In the genomic region with DNA sequence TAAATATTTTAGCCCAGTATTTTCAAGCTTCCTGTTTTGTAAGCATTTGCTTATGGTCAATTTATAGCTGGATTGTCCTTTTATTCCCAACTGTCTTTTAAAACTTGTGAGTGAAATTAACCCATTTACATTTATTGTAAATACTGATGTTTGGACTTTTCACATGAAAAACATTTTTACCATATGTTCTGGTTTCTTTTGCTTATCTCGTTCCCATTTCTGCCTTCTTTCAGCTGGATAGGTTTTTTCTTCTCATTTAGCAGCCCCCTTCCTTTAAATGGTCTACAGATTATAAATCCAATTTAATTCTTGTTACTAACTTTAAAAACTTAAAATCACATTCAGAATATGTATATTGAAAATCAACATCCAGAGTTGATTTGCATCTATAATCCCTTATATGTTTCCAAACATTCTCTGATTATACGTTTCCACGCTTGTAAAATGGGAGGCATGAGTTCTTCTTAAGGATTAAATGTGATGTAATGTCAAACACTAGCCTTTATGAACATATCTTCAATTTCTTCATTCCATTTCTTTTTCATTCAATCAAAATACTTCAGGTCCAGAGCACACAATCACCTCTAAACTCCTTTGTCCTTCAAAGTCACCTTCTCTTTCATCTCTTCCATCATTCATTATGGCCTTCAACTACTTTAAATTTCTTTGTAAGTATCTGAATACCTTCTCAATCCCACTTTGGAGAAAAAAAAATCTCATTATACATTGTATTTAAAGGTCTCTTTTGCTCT, we compare ENCODE assay signal across 8 cellular contexts. TPM values are rescaled to one million over a fixed set of nuclear protein-coding genes. Genes with fewer than 3 reads are reported as not detected.
DNase-seq lines count a peak whose midpoint lies in the region; ATAC-seq, FAIRE-seq and TF ChIP-seq lines count a peak whose summit lies in the region.

No MANE protein-coding gene starts in this region.

- no peak for FAIRE-seq in HepG2 (lab: Jason Lieb, UNC)

- no peak for TF ChIP-seq CTCF in HepG2 (CRISPR knock-in tag; IDR thresholded peaks at IDR 0.05)

- H3K9me3 Mint-ChIP-seq in activated T-cell treated with anti-CD3 and anti-CD28 coated beads, Interleukin-2, amount 50 U/mL, for 24 hours: peaks cover 21% of the 10 kb centered on the region
- peaks cover 23% of the 10 kb centered on the region for H3K9me3 Mint-ChIP-seq in activated naive CD8-positive, alpha-beta T cell (ENCODE audit: low read depth)

- no peak for DNase-seq in activated T-cell treated with anti-CD3 and anti-CD28 coated beads, Interleukin-2, amount 50 U/mL, for 24 hours
- DNase-seq in activated T-cell treated with anti-CD3 and anti-CD28 coated beads, Interleukin-2, amount 50 U/mL, for 1 hour: no peak
- DNase-seq in HepG2 (ENCODE audit: low spot score) (no peak), NAMALWA (ENCODE audit: low spot score) (no peak), cerebellum (ENCODE audit: low spot score) (no peak)

- POLR2A ChIA-PET in HepG2 (lab: Yijun Ruan, JAX): interaction anchor here (0.7 to 3.0 kb wide), 20 partner anchors 19 to 367 kb away, joined by 3 to 18 read pairs (median 6); a partner anchor contains a TSS

- H3K4me1 ChIP-seq in HepG2 (ENCODE audit: insufficient read depth, low read length) (peaks cover 29% of the 10 kb centered on the region), thymus (ENCODE audit: control insufficient read depth, insufficient read depth, low read length) (peaks cover 16% of the 10 kb centered on the region)

- H3K36me3 ChIP-seq in HepG2 (replicated peaks in 1 of 2; ENCODE audit: control insufficient read depth in 1 of 2, insufficient read depth in 2 of 2, low read length in 2 of 2) (peaks cover 2 to 18% of the 10 kb centered on the region in 2 experiments; a peak in 3 of 5 replicates), thymus (ENCODE audit: control insufficient read depth, insufficient read depth) (peaks cover 6% of the 10 kb centered on the region)

- in situ Hi-C loops in HepG2 (cut with HindIII; ENCODE audit: extremely low pct_ligation_motif_present, low pct_unique_long_range_greater_than_20kb): no loop called here

- TF ChIP-seq EP300 in HepG2 (IDR thresholded peaks at IDR 0.05; ENCODE audit: low read depth in 2 of 2, low read length in 2 of 2): no peak
- TF ChIP-seq EP300 in HepG2 (CRISPR knock-in tag; IDR thresholded peaks at IDR 0.05; ENCODE audit: borderline replicate concordance): no peak

- H3K9me3 ChIP-seq in HepG2 (ENCODE audit: low read length) (peaks cover 29% of the 10 kb centered on the region), thymus (ENCODE audit: control insufficient read depth) (peaks cover 3% of the 10 kb centered on the region)

- no peak for TF ChIP-seq RAD21 in HepG2 (CRISPR knock-in tag; IDR thresholded peaks at IDR 0.05)

- peak overlapping the region; percentile 100 for H3K27ac Mint-ChIP-seq in activated T-cell treated with anti-CD3 and anti-CD28 coated beads, Interleukin-2, amount 50 U/mL, for 24 hours
- peak overlapping the region; percentile 100 for H3K27ac Mint-ChIP-seq in activated naive CD8-positive, alpha-beta T cell

- peaks cover 0 to 6% of the 10 kb centered on the region in 2 experiments; a peak in 1 of 5 replicates for H3K27me3 ChIP-seq in HepG2 (ENCODE audit: control insufficient read depth in 1 of 2, insufficient read depth in 2 of 2, low read length in 2 of 2)
- no peaks in the 10 kb centered on the region for H3K27me3 ChIP-seq in thymus (ENCODE audit: control insufficient read depth, insufficient read depth)

- H3K27me3 Mint-ChIP-seq in activated T-cell treated with anti-CD3 and anti-CD28 coated beads, Interleukin-2, amount 50 U/mL, for 24 hours: no peaks in the 10 kb centered on the region
- H3K27me3 Mint-ChIP-seq in activated naive CD8-positive, alpha-beta T cell: no peaks in the 10 kb centered on the region

- H4K20me1 ChIP-seq in HepG2 (ENCODE audit: insufficient read depth, low read length): peaks cover 30% of the 10 kb centered on the region

- TSS peak; percentile 75 for BruUV-seq in HepG2 (replicated peaks; lab: Mats Ljungman, UMichigan)

- peak overlapping the region; percentile 84 for H3K4me3 Mint-ChIP-seq in activated T-cell treated with anti-CD3 and anti-CD28 coated beads, Interleukin-2, amount 50 U/mL, for 24 hours
- H3K4me3 Mint-ChIP-seq in activated naive CD8-positive, alpha-beta T cell: peak overlapping the region; percentile 92

- peak overlapping the region; percentile 82 for H3K4me2 ChIP-seq in HepG2 (ENCODE audit: low read depth, low read length)

- H3K27ac ChIP-seq in HepG2 (ENCODE audit: extremely low read length, insufficient read depth, low read length): peak overlapping the region; percentile 98
- peak overlapping the region; percentile 98 for H3K27ac ChIP-seq in thymus (ENCODE audit: low read depth)

- peaks cover 33% of the 10 kb centered on the region for H3K79me2 ChIP-seq in HepG2 (ENCODE audit: insufficient read depth, low read length)

- TF ChIP-seq POLR2A in HepG2 (IDR thresholded peaks at IDR 0.05; ENCODE audit: insufficient read depth in 1 of 2, low read depth in 2 of 2, low read length in 2 of 2): no peak

- peaks cover 54% of the 10 kb centered on the region for H3K36me3 Mint-ChIP-seq in activated T-cell treated with anti-CD3 and anti-CD28 coated beads, Interleukin-2, amount 50 U/mL, for 24 hours (ENCODE audit: low read depth)
- H3K36me3 Mint-ChIP-seq in activated naive CD8-positive, alpha-beta T cell: peaks cover 20% of the 10 kb centered on the region

- intact Hi-C loops in HepG2 (cut with micrococcal nuclease; ENCODE audit: unreplicated experiment): loop anchor here (1.0 to 5.0 kb wide), 3 partner anchors 182 to 333 kb away; a partner anchor contains a TSS

- ATAC-seq in HepG2 (no peak), HG03108 (IDR thresholded peaks at IDR 0.05; ENCODE audit: unreplicated experiment) (no peak)

- CTCF ChIA-PET in HepG2 (lab: Yijun Ruan, JAX; ENCODE audit: low intra/inter-chr PET ratio, low total read pairs): no interaction called here

- no peak overlapping the region for H3K9ac ChIP-seq in HepG2 (ENCODE audit: insufficient read depth, low read depth, low read length)

- peak overlapping the region; percentile 81 for H2AFZ ChIP-seq in HepG2 (ENCODE audit: low read length)

- peaks cover 37% of the 10 kb centered on the region for H3K4me1 Mint-ChIP-seq in activated T-cell treated with anti-CD3 and anti-CD28 coated beads, Interleukin-2, amount 50 U/mL, for 24 hours (ENCODE audit: low read depth)
- H3K4me1 Mint-ChIP-seq in activated naive CD8-positive, alpha-beta T cell (ENCODE audit: low read depth): peaks cover 37% of the 10 kb centered on the region

- 94% methylated on average over 3 of the region's 3 CpGs for WGBS in HepG2 (ENCODE audit: low lambda C conversion rate)
- 99% methylated on average over 3 of the region's 3 CpGs for WGBS in thymus

- no peak overlapping the region for H3K4me3 ChIP-seq in HepG2 (replicated peaks in 1 of 3; ENCODE audit: insufficient read depth in 1 of 3, low read depth in 2 of 3, low read length in 3 of 3)
- peak overlapping the region; percentile 89 for H3K4me3 ChIP-seq in thymus (ENCODE audit: low read length)

TF ChIP-seq in HepG2, 621 proteins besides CTCF, POLR2A, EP300 and RAD21 (continues in another document):
- TF ChIP-seq, protein P1, sequence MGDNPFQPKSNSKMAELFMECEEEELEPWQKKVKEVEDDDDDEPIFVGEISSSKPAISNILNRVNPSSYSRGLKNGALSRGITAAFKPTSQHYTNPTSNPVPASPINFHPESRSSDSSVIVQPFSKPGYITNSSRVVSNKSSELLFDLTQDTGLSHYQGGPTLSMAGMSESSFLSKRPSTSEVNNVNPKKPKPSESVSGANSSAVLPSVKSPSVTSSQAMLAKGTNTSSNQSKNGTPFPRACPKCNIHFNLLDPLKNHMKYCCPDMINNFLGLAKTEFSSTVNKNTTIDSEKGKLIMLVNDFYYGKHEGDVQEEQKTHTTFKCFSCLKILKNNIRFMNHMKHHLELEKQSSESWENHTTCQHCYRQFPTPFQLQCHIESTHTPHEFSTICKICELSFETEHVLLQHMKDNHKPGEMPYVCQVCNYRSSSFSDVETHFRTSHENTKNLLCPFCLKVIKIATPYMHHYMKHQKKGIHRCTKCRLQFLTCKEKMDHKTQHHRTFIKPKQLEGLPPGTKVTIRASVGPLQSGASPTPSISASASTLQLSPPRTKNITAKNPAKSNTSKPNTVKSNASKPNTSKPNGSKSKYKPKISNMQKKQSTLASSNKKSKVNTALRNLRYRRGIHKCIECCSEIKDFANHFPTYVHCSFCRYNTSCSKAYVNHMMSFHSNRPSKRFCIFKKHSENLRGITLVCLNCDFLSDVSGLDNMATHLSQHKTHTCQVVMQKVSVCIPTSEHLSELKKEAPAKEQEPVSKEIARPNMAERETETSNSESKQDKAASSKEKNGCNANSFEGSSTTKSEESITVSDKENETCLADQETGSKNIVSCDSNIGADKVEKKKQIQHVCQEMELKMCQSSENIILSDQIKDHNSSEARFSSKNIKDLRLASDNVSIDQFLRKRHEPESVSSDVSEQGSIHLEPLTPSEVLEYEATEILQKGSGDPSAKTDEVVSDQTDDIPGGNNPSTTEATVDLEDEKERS (CRISPR knock-in tag; IDR thresholded peaks at IDR 0.05): peak; percentile 63; the same call in 1 of the 2 replicates
- peak; percentile 99; the same call in 1 of the 2 replicates for TF ChIP-seq ZNF354B (CRISPR knock-in tag; IDR thresholded peaks at IDR 0.05)

RNA-seq across cellular contexts. Expression of a gene that starts 1.1 kb away (rescaled TPM):
- 21.0 and 30.8 TPM in 2 replicates for total RNA-seq in HepG2 (2016; rRNA removed; fragmentation: Illumina TruSeq; extraction: Trizol)
- total RNA-seq in HepG2 (2016; cell fraction: cytosol; rRNA removed; fragmentation: Illumina TruSeq; extraction: Trizol; ENCODE audit: low read depth): 3.8 and 4.0 TPM in 2 replicates
- 20.2 and 32.7 TPM in 2 replicates for total RNA-seq in HepG2 (2016; cell fraction: insoluble cytoplasmic fraction; rRNA removed; fragmentation: Illumina TruSeq; extraction: Trizol)
- 7.1 and 9.1 TPM in 2 replicates for total RNA-seq in HepG2 (2016; cell fraction: membrane; rRNA removed; fragmentation: Illumina TruSeq; extraction: Trizol)
- 52.1 and 52.6 TPM in 2 replicates for total RNA-seq in HepG2 (2016; cell fraction: nucleus; rRNA removed; fragmentation: Illumina TruSeq; extraction: Trizol)
- 53.9 and 70.2 TPM in 2 replicates for polyA plus RNA-seq in HepG2 (2011; rRNA removed)
- 29.9 and 38.1 TPM in 2 replicates for polyA plus RNA-seq in HepG2 (2011; cell fraction: cytosol; rRNA removed)
- polyA plus RNA-seq in HepG2 (2011; cell fraction: nucleus; rRNA removed): 77.5 and 80.4 TPM in 2 replicates
- polyA plus RNA-seq in HepG2 (2012): 46.4 and 59.6 TPM in 2 replicates
- polyA plus RNA-seq in HepG2 (2016; cell fraction: cytosol; fragmentation: Illumina TruSeq; extraction: Trizol; ENCODE audit: low read depth): 1.5 and 3.7 TPM in 2 replicates
- polyA plus RNA-seq in HepG2 (2016; cell fraction: insoluble cytoplasmic fraction; fragmentation: Illumina TruSeq; extraction: Trizol; ENCODE audit: low read depth): 24.8 and 27.7 TPM in 2 replicates
- polyA plus RNA-seq in HepG2 (2016; cell fraction: membrane; fragmentation: Illumina TruSeq; extraction: Trizol; ENCODE audit: low read depth): 5.6 and 5.8 TPM in 2 replicates
- polyA plus RNA-seq in HepG2 (2016; cell fraction: nucleus; fragmentation: Illumina TruSeq; extraction: Trizol; ENCODE audit: insufficient read depth, low read depth): 38.9 TPM in 2 replicates
- polyA minus RNA-seq in HepG2 (2011; rRNA and poly(A)+ RNA removed; ENCODE audit: low replicate concordance): 42.3 and 101 TPM in 2 replicates
- polyA minus RNA-seq in HepG2 (2011; cell fraction: cytosol; rRNA and poly(A)+ RNA removed): 82.1 and 91.9 TPM in 2 replicates
- polyA minus RNA-seq in HepG2 (2011; cell fraction: nucleus; rRNA and poly(A)+ RNA removed): 257 and 304 TPM in 2 replicates
- polyA plus RNA-seq in thymus: 46.1 TPM
- 57.2 TPM for total RNA-seq in cerebellum
